Comparison of ENCODE assay signal across 8 cellular contexts in genomic region chr12:79949098-79949497, GRCh38.
"Had no signal": no experiment of that assay in that cellular context is flagged by ENCODE, and none has a peak within 500 bp of the region (broad histone marks: within the 10 kb centered on the region; RNA-seq: fewer than 3 reads in every experiment).

No MANE protein-coding gene starts in this region.

- FAIRE-seq: H1, HTR-8/SVneo had no signal

- H3K9ac ChIP-seq: GM23248, KMS-11 had no signal

- ATAC-seq: HCT116 had no signal

- DNase-seq: GM23248, IMR-90, KBM-7 had no signal

- H2AFZ ChIP-seq: GM23248 had no signal

- H3K4me2 ChIP-seq: KMS-11 had no signal

- H3K4me1 ChIP-seq: HAP-1 had no signal

- H3K4me3 ChIP-seq: GM23248, HAP-1 had no signal

- H3K36me3 ChIP-seq: HAP-1 had no signal

- H3K9me3 ChIP-seq: HAP-1 had no signal

- H3K27ac ChIP-seq: GM23248, KMS-11 had no signal
